13 cellular contexts compared by ENCODE assay signal in the genomic region with DNA sequence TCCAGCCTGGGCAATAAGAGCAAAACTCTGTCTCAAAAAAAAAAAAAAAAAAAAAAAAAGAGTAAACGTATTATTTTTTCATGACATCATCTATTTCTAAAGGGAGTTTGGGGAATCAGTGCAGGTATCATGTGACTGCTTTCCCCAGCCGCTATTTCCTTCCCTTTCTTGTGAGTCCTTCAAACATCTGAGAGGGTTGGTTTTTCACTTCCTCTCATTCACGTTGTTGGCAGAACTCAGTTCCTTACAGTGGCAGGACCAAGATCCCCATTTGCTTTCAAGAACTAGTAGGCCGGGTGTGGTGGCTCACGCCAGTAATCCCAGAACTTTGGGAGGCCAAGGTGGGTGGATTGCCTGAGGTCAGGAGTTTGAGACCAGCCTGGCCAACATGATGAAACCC. TPM values are rescaled to one million over a fixed set of nuclear protein-coding genes. Genes with fewer than 3 reads are reported as not detected.
DNase-seq lines count a peak whose midpoint lies in the region; ATAC-seq, FAIRE-seq and TF ChIP-seq lines count a peak whose summit lies in the region.
"Not testable (repeated sequence)": the region's sequence is repeated elsewhere in the genome, so short reads cannot be mapped to it uniquely, and the experiment has no call there.
"Had no signal": no experiment of that assay in that cellular context is flagged by ENCODE, and none has a peak within 500 bp of the region (broad histone marks: within the 10 kb centered on the region; RNA-seq: fewer than 3 reads in every experiment).

No MANE protein-coding gene starts in this region.

- CTCF ChIA-PET in IMR-90 (lab: Yijun Ruan, JAX) = not testable (repeated sequence)

- H4K5ac ChIP-seq in IMR-90 (ENCODE audit: low read depth, low read length) = not testable (repeated sequence)

- intact Hi-C loops in IMR-90 (cut with micrococcal nuclease) = not testable (repeated sequence)
- intact Hi-C loops in heart right ventricle (cut with DNase I) = loop anchor here in 5 of 10 donors (10.0 kb wide), 4 partner anchors 129 to 159 kb away; no protein-coding TSS in a partner anchor

- H2AK9ac ChIP-seq in IMR-90 (replicated peaks; ENCODE audit: low read depth, low read length, poor library complexity) = peak overlapping the region; percentile 65

- H3K9ac ChIP-seq in IMR-90 (ENCODE audit: low read depth, low read length) = not testable (repeated sequence)

- not testable (repeated sequence) for TF ChIP-seq RAD21 in IMR-90 (IDR thresholded peaks at IDR 0.05; ENCODE audit: low read length)

- peak overlapping the region; percentile 81 for H2BK120ac ChIP-seq in IMR-90 (ENCODE audit: low read depth, low read length)

- TF ChIP-seq CTCF in IMR-90 (conservative IDR thresholded peaks at IDR 0.05; ENCODE audit: low read depth, low read length); heart right ventricle (IDR thresholded peaks at IDR 0.05): not testable (repeated sequence)

- BruUV-seq in IMR-90 (replicated peaks; lab: Mats Ljungman, UMichigan) = not testable (repeated sequence)

- dilution Hi-C loops in IMR-90 (cut with HindIII; ENCODE audit: low sequenced_read_pairs, unreplicated experiment) = not testable (repeated sequence)

- POLR2A ChIA-PET in IMR-90 (lab: Charles Lee; ENCODE audit: unreplicated experiment) = not testable (repeated sequence)

- H3K9me3 ChIP-seq in IMR-90 (ENCODE audit: control insufficient read depth, insufficient read depth, low read length); heart right ventricle: not testable (repeated sequence)

- peak; percentile 70 for ATAC-seq in GM19351 (IDR thresholded peaks at IDR 0.05; ENCODE audit: unreplicated experiment)
- ATAC-seq in HG03066 (IDR thresholded peaks at IDR 0.05; ENCODE audit: low read depth, unreplicated experiment) = peak; percentile 79
- ATAC-seq in IMR-90 (ENCODE audit: low read depth) = not testable (repeated sequence)
- peak in 7 of 8 donors; percentile 33 to 73 (median 60) for ATAC-seq in heart right ventricle
- peak; percentile 99 to 100 for ATAC-seq in stimulated activated naive B cell treated with anti-CD40 and anti-IgM and Interleukin-4, amounts not matched to agents 10 μg/mL and 1 μg/mL and 100 μg/mL, for 72 hours (replicated peaks)

- 0 out of 2 replicates have a peak overlapping the region, but pooled peaks have one; percentile 6 for H3K56ac ChIP-seq in IMR-90 (ENCODE audit: extremely low read depth, insufficient read depth, low read length)

- not testable (repeated sequence) for DNase-seq in GM12892 (ENCODE audit: insufficient read length); H54 (ENCODE audit: insufficient read length, low spot score); IMR-90
- DNase-seq in SKM-1 (lab: John Stamatoyannopoulos, UW; ENCODE audit: unreplicated experiment) (peak; percentile 92), heart right ventricle (peak in 1 of 2 donors; percentile 13)
- peak; percentile 75 for DNase-seq in stimulated activated naive B cell treated with anti-CD40 and anti-IgM and Interleukin-4, amounts not matched to agents 10 μg/mL and 1 μg/mL and 100 μg/mL, for 72 hours

- H3K4me2 ChIP-seq in IMR-90 (ENCODE audit: low read depth, low read length) = not testable (repeated sequence)

- peak overlapping the region; percentile 85 for H3K14ac ChIP-seq in IMR-90 (replicated peaks; ENCODE audit: low read depth, low read length)

- H3K23ac ChIP-seq in IMR-90 (ENCODE audit: low read depth, low read length) = peak overlapping the region; percentile 93

- not testable (repeated sequence) for H4K20me1 ChIP-seq in IMR-90 (ENCODE audit: insufficient read depth, low read length)

- H3K18ac ChIP-seq in IMR-90 (ENCODE audit: low read depth, low read length) = not testable (repeated sequence)

- H2BK20ac ChIP-seq in IMR-90 (ENCODE audit: low read depth, low read length) = peak overlapping the region; percentile 92

- not testable (repeated sequence) for H3K9me3 Mint-ChIP-seq in stimulated activated naive B cell treated with anti-CD40 and anti-IgM and Interleukin-4, amounts not matched to agents 10 μg/mL and 1 μg/mL and 100 μg/mL, for 72 hours

- peak overlapping the region in 1 of 2 experiments; percentile 47; a peak in 1 of 4 replicates for H4K8ac ChIP-seq in IMR-90 (ENCODE audit: low read depth in 2 of 2, low read length in 2 of 2)

- not testable (repeated sequence) for H3K4me3 ChIP-seq in IMR-90 (ENCODE audit: insufficient read depth, low read depth, low read length); heart right ventricle

- H3K27me3 Mint-ChIP-seq in stimulated activated naive B cell treated with anti-CD40 and anti-IgM and Interleukin-4, amounts not matched to agents 10 μg/mL and 1 μg/mL and 100 μg/mL, for 72 hours = not testable (repeated sequence)

- not testable (repeated sequence) for H3K36me3 ChIP-seq in IMR-90 (ENCODE audit: control insufficient read depth, insufficient read depth, low read length); heart right ventricle

- H3K27ac Mint-ChIP-seq in stimulated activated naive B cell treated with anti-CD40 and anti-IgM and Interleukin-4, amounts not matched to agents 10 μg/mL and 1 μg/mL and 100 μg/mL, for 72 hours = peak overlapping the region; percentile 94

- not testable (repeated sequence) for H3K4me1 ChIP-seq in IMR-90 (ENCODE audit: control insufficient read depth, insufficient read depth, low read length); heart right ventricle

- WGBS in IMR-90 (ENCODE audit: extremely low coverage in 2 of 2, insufficient read length in 1 of 2), 2 experiments = no CpG with 5 or more reads among the region's 5 CpGs
- 67 to 76% methylated on average over 5 of the region's 5 CpGs for WGBS in heart right ventricle, 2 donors

- not testable (repeated sequence) for TF ChIP-seq POLR2A in GM12892 (IDR thresholded peaks at IDR 0.05; ENCODE audit: low read depth, low read length); H54 (IDR thresholded peaks at IDR 0.05; ENCODE audit: low read depth, low read length); IMR-90 (IDR thresholded peaks at IDR 0.05; ENCODE audit: low read depth, low read length)

- not testable (repeated sequence) for H2AFZ ChIP-seq in IMR-90 (replicated peaks; ENCODE audit: low read length, poor library complexity)

- H2BK15ac ChIP-seq in IMR-90 (ENCODE audit: low read depth, low read length) = peak overlapping the region; percentile 95; the same call in 1 of the 3 replicates

- H3K79me1 ChIP-seq in IMR-90 (ENCODE audit: low read depth in 1 of 2, low read length in 2 of 2) = not testable (repeated sequence)

- peak overlapping the region; percentile 18 to 26 for H3K4me3 Mint-ChIP-seq in stimulated activated naive B cell treated with anti-CD40 and anti-IgM and Interleukin-4, amounts not matched to agents 10 μg/mL and 1 μg/mL and 100 μg/mL, for 72 hours

- H3K36me3 Mint-ChIP-seq in stimulated activated naive B cell treated with anti-CD40 and anti-IgM and Interleukin-4, amounts not matched to agents 10 μg/mL and 1 μg/mL and 100 μg/mL, for 72 hours = not testable (repeated sequence)

- peaks cover 7 to 20% of the 10 kb centered on the region in 2 donors for H3K4me1 Mint-ChIP-seq in stimulated activated naive B cell treated with anti-CD40 and anti-IgM and Interleukin-4, amounts not matched to agents 10 μg/mL and 1 μg/mL and 100 μg/mL, for 72 hours

- H3K27ac ChIP-seq in IMR-90 (ENCODE audit: insufficient read depth, low read length) = not testable (repeated sequence)
- peak overlapping the region in 1 of 10 donors; percentile 61 for H3K27ac ChIP-seq in heart right ventricle

- peak overlapping the region; percentile 97 for H2BK5ac ChIP-seq in IMR-90 (ENCODE audit: low read depth, low read length, poor library complexity, severe bottlenecking)

- FAIRE-seq in GM12892 (lab: Jason Lieb, UNC) (peak; percentile 71), H54 (lab: Jason Lieb, UNC) (peak; percentile 60)

- H3K4ac ChIP-seq in IMR-90 (ENCODE audit: low read depth, low read length) = peak overlapping the region; percentile 88

- not testable (repeated sequence) for H3K27me3 ChIP-seq in IMR-90 (ENCODE audit: control insufficient read depth, insufficient read depth, low read length); heart right ventricle

- H4K91ac ChIP-seq in IMR-90 (ENCODE audit: insufficient read depth, low read depth, low read length) = peak overlapping the region; percentile 75; the same call in 1 of the 2 replicates

- H3K9me1 ChIP-seq in IMR-90 (ENCODE audit: insufficient read depth, low read length) = not testable (repeated sequence)

- in situ Hi-C loops in IMR-90 (cut with MboI; ENCODE audit: low sequenced_read_pairs) = loop anchor here (10.0 kb wide), 2 partner anchors 129 to 159 kb away; no protein-coding TSS in a partner anchor

- H2AK5ac ChIP-seq in IMR-90 (ENCODE audit: low read depth, low read length) = peak overlapping the region; percentile 85; the same call in 1 of the 2 replicates

RNA-seq across cellular contexts. Expression of gene OSTN, which starts 47.0 kb away (rescaled TPM):
- not detected for polyA plus RNA-seq in GM12892 (2012; ENCODE audit: missing spikeins)
- total RNA-seq in IMR-90 (2012; rRNA removed) = 0.28 TPM in 1 of 2 replicates, not detected in the other
- polyA plus RNA-seq in IMR-90 (2012; rRNA removed) = not detected in 2 replicates
- polyA plus RNA-seq in IMR-90 (2012; cell fraction: cytosol; rRNA removed) = not detected in 2 replicates
- 1.0 TPM in 1 of 2 replicates, not detected in the other for polyA plus RNA-seq in IMR-90 (2012; cell fraction: nucleus; rRNA removed; ENCODE audit: low replicate concordance)
- total RNA-seq in heart right ventricle = under 1 TPM in 7 of 10 donors, not detected in 3; 0.07 to 0.72 (median 0.32) TPM
- under 1 TPM in 1 of 2 donors, not detected in 1; 0.15 TPM for polyA plus RNA-seq in heart right ventricle
- total RNA-seq: activated naive CD8-positive, alpha-beta T cell treated with anti-CD3 and anti-CD28 coated beads, Interleukin-2, amount 10 ng/mL, durations not matched to agents 7 days and 5 days; chondrocyte; epithelial cell of proximal tubule; lung microvascular endothelial cell; thyroid gland had no signal
